1 cellular context compared by ENCODE assay signal in the genomic region with DNA sequence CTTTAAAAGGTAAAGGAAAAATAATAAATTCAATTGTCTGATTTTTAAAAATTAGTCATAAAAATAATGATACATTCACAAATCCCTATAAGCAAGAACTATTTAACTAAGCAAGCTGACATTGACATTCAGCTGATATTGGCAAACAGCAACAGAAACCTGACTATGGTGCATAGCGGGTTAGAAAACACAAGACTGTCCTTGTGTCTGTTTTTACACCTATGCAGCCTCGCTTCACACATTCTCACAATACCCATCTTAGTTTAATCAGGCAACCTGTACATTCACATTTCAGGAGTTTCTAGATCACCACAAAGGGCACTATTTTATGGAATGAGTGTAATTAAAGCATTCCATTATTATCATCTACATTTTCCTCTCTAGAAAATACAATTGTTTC.
TF ChIP-seq lines count a peak whose summit lies in the region.

No MANE protein-coding gene starts in this region.

TF ChIP-seq in SK-N-SH treated with all-trans-retinoic acid at 6 μM for 48 hours, 23 proteins besides CTCF, POLR2A, EP300 and RAD21 (continued from another document):
- TF ChIP-seq BACH2 (CRISPR knock-in tag; IDR thresholded peaks at IDR 0.05; ENCODE audit: borderline replicate concordance) (no peak), ESRRG (CRISPR knock-in tag; IDR thresholded peaks at IDR 0.05) (no peak), ZNF565 (CRISPR knock-in tag; conservative IDR thresholded peaks at IDR 0.05; ENCODE audit: low read depth) (no peak), ZC3H10 (CRISPR knock-in tag; IDR thresholded peaks at IDR 0.05) (no peak), ZNF8 (CRISPR knock-in tag; IDR thresholded peaks at IDR 0.05) (no peak)
- TF ChIP-seq, protein P1, sequence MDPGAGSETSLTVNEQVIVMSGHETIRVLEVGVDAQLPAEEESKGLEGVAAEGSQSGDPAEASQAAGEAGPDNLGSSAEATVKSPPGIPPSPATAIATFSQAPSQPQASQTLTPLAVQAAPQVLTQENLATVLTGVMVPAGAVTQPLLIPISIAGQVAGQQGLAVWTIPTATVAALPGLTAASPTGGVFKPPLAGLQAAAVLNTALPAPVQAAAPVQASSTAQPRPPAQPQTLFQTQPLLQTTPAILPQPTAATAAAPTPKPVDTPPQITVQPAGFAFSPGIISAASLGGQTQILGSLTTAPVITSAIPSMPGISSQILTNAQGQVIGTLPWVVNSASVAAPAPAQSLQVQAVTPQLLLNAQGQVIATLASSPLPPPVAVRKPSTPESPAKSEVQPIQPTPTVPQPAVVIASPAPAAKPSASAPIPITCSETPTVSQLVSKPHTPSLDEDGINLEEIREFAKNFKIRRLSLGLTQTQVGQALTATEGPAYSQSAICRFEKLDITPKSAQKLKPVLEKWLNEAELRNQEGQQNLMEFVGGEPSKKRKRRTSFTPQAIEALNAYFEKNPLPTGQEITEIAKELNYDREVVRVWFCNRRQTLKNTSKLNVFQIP (CRISPR knock-in tag; IDR thresholded peaks at IDR 0.05; ENCODE audit: borderline replicate concordance, low read depth): no peak
- TF ChIP-seq, protein P2, sequence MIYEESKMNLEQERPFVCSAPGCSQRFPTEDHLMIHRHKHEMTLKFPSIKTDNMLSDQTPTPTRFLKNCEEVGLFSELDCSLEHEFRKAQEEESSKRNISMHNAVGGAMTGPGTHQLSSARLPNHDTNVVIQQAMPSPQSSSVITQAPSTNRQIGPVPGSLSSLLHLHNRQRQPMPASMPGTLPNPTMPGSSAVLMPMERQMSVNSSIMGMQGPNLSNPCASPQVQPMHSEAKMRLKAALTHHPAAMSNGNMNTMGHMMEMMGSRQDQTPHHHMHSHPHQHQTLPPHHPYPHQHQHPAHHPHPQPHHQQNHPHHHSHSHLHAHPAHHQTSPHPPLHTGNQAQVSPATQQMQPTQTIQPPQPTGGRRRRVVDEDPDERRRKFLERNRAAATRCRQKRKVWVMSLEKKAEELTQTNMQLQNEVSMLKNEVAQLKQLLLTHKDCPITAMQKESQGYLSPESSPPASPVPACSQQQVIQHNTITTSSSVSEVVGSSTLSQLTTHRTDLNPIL (CRISPR knock-in tag; IDR thresholded peaks at IDR 0.05; ENCODE audit: low read depth): no peak
- TF ChIP-seq, protein P3, sequence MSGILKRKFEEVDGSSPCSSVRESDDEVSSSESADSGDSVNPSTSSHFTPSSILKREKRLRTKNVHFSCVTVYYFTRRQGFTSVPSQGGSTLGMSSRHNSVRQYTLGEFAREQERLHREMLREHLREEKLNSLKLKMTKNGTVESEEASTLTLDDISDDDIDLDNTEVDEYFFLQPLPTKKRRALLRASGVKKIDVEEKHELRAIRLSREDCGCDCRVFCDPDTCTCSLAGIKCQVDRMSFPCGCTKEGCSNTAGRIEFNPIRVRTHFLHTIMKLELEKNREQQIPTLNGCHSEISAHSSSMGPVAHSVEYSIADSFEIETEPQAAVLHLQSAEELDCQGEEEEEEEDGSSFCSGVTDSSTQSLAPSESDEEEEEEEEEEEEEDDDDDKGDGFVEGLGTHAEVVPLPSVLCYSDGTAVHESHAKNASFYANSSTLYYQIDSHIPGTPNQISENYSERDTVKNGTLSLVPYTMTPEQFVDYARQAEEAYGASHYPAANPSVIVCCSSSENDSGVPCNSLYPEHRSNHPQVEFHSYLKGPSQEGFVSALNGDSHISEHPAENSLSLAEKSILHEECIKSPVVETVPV (CRISPR knock-in tag; IDR thresholded peaks at IDR 0.05): no peak
